24 cellular contexts compared by ENCODE assay signal in genomic region chr9:116312221-116312620, GRCh38.
"Had no signal": no experiment of that assay in that cellular context is flagged by ENCODE, and none has a peak within 500 bp of the region (broad histone marks: within the 10 kb centered on the region; RNA-seq: fewer than 3 reads in every experiment).

No MANE protein-coding gene starts in this region.

- DNase-seq: activated CD4-positive, alpha-beta T cell treated with anti-CD3 and anti-CD28 coated beads for 4 hours; activated CD4-positive, alpha-beta T cell treated with anti-CD3 and anti-CD28 coated beads, Interleukin-2, amount 50 U/mL, for 4 hours; activated effector memory CD4-positive, alpha-beta T cell treated with Interleukin-2 at 50 U/mL for 16 hours; activated naive CD4-positive, alpha-beta T cell treated with Interleukin-2 at 50 U/mL for 16 hours; adrenal gland; aorta; cerebellar nuclear complex; esophagus squamous epithelium; head of caudate nucleus; left lung; mucosa of descending colon; posterior cingulate gyrus; right cardiac atrium; stimulated activated CD4-positive, alpha-beta T cell treated with anti-CD3 and anti-CD28 coated beads, Interleukin-15, amount 100 ng/mL, for 24 hours; stimulated activated CD4-positive, alpha-beta T cell treated with anti-CD3 and anti-CD28 coated beads, Interleukin-2, amount 100 ng/mL, for 24 hours; stimulated activated naive B cell treated with anti-CD40 and anti-IgM and Interleukin-4, amounts not matched to agents 10 μg/mL and 1 μg/mL and 100 μg/mL, for 72 hours; stomach had no signal

- H3K9me3 Mint-ChIP-seq: dendritic cell treated with granulocyte-macrophage colony-stimulating factor and Interleukin-4, amounts not matched to agents 40 ng/mL and 50 ng/mL, for 4 days had no signal

- H3K36me3 Mint-ChIP-seq: activated naive CD8-positive, alpha-beta T cell; brain; natural killer cell treated with Interleukin-12 subunit alpha and Interleukin-12 subunit beta and Interleukin-15 and Interleukin-18, amount 100 ng/mL, for 72 hours; stimulated activated naive B cell treated with anti-CD40 and anti-IgM and Interleukin-4, amounts not matched to agents 10 μg/mL and 1 μg/mL and 100 μg/mL, for 72 hours had no signal

- H3K27ac Mint-ChIP-seq: activated naive CD8-positive, alpha-beta T cell; brain; dendritic cell treated with granulocyte-macrophage colony-stimulating factor and Interleukin-4, amounts not matched to agents 40 ng/mL and 50 ng/mL, for 4 days; natural killer cell treated with Interleukin-12 subunit alpha and Interleukin-12 subunit beta and Interleukin-15 and Interleukin-18, amount 100 ng/mL, for 72 hours; stimulated activated naive B cell treated with anti-CD40 and anti-IgM and Interleukin-4, amounts not matched to agents 10 μg/mL and 1 μg/mL and 100 μg/mL, for 72 hours had no signal

- H3K4me3 Mint-ChIP-seq: activated naive CD8-positive, alpha-beta T cell; brain; dendritic cell treated with granulocyte-macrophage colony-stimulating factor and Interleukin-4, amounts not matched to agents 40 ng/mL and 50 ng/mL, for 4 days; natural killer cell treated with Interleukin-12 subunit alpha and Interleukin-12 subunit beta and Interleukin-15 and Interleukin-18, amount 100 ng/mL, for 72 hours; stimulated activated naive B cell treated with anti-CD40 and anti-IgM and Interleukin-4, amounts not matched to agents 10 μg/mL and 1 μg/mL and 100 μg/mL, for 72 hours had no signal

- H3K4me1 Mint-ChIP-seq: brain; stimulated activated naive B cell treated with anti-CD40 and anti-IgM and Interleukin-4, amounts not matched to agents 10 μg/mL and 1 μg/mL and 100 μg/mL, for 72 hours had no signal

- ATAC-seq: left lung; mucosa of descending colon; natural killer cell treated with Interleukin-12 subunit alpha and Interleukin-12 subunit beta and Interleukin-15 and Interleukin-18, amount 100 ng/mL, for 72 hours; right cardiac atrium; stimulated activated naive B cell treated with anti-CD40 and anti-IgM and Interleukin-4, amounts not matched to agents 10 μg/mL and 1 μg/mL and 100 μg/mL, for 72 hours had no signal

- H3K27me3 Mint-ChIP-seq: activated naive CD8-positive, alpha-beta T cell; dendritic cell treated with granulocyte-macrophage colony-stimulating factor and Interleukin-4, amounts not matched to agents 40 ng/mL and 50 ng/mL, for 4 days; natural killer cell treated with Interleukin-12 subunit alpha and Interleukin-12 subunit beta and Interleukin-15 and Interleukin-18, amount 100 ng/mL, for 72 hours; stimulated activated naive B cell treated with anti-CD40 and anti-IgM and Interleukin-4, amounts not matched to agents 10 μg/mL and 1 μg/mL and 100 μg/mL, for 72 hours had no signal

- H3K4me3 ChIP-seq: adrenal gland, cardiac muscle cell, esophagus squamous epithelium, left lung, lung, mucosa of descending colon, stomach, tibial nerve had no signal
